11 cellular contexts compared by ENCODE assay signal in the genomic region with DNA sequence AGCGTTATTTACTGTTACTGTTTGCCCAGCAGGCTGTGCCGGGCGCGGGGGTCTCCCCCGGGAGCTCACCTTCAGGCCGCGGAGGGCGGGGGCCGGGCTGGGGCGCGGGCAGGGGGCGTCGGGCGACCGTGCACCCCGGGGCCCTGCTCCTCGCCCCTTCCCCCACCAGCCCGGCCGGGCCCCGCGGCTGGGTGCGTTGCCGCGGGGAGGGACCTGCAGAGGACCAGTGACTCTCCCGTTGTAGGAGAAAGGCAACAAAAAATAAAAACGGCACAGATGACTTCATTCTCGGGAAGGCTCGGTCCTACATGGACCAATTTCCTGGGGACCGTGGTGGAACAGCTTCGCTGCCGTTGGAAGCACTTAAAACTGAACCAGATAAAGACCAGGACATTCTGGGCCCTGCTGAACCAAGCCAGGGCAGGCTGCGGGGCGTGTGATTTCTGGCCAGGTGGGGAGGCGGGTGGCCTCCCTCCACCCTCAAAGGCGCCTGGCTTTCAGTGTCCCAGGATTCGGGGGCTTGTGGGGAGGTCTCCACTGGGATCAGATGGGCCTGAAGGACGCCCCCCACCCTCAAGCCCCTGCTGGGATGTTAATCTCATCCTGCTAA. TPM values are rescaled to one million over a fixed set of nuclear protein-coding genes. Genes with fewer than 3 reads are reported as not detected.
DNase-seq lines count a peak whose midpoint lies in the region; ATAC-seq and TF ChIP-seq lines count a peak whose summit lies in the region.
"Had no signal": no experiment of that assay in that cellular context is flagged by ENCODE, and none has a peak within 500 bp of the region (broad histone marks: within the 10 kb centered on the region; RNA-seq: fewer than 3 reads in every experiment).

No MANE protein-coding gene starts in this region.

- H3K36me3 ChIP-seq in KOPT-K1 (ENCODE audit: insufficient read depth, low read length) (no peaks in the 10 kb centered on the region), muscle layer of colon (ENCODE audit: insufficient read depth, low read length) (no peaks in the 10 kb centered on the region)

- peak overlapping the region; percentile 13; the same call in 1 of the 2 replicates for H3K4me3 ChIP-seq in AG04450 (ENCODE audit: low read depth, low read length)
- no peak overlapping the region for H3K4me3 ChIP-seq in muscle layer of colon (ENCODE audit: low read depth in 1 of 2, low read length in 2 of 2)

- POLR2A ChIA-PET in AG04450 (lab: Yijun Ruan, JAX): interaction anchor here (0.7 kb wide), 1 partner anchor 994 kb away, joined by 3 read pairs; no protein-coding TSS in a partner anchor

- DNase-seq in AG04450 (ENCODE audit: low read depth, low spot score): no peak
- peak; percentile 58 for DNase-seq in ecto neural progenitor cell (ENCODE audit: low spot score)
- DNase-seq in GM13977 (ENCODE audit: low spot score): no peak
- DNase-seq in H4 (ENCODE audit: low spot score): no peak
- DNase-seq in OCI-M1 (lab: John Stamatoyannopoulos, UW): no peak
- DNase-seq: activated gamma-delta T cell treated with Interleukin-2 at 50 U/mL for 16 hours; stimulated activated CD4-positive, alpha-beta T cell treated with anti-CD3 and anti-CD28 coated beads, Interleukin-15, amount 100 ng/mL, for 24 hours had no signal

- H3K27me3 ChIP-seq in AG04450 (ENCODE audit: control insufficient read depth, insufficient read depth, low read length) (no peaks in the 10 kb centered on the region), muscle layer of colon (ENCODE audit: control insufficient read depth in 1 of 2, insufficient read depth in 2 of 2, low read length in 2 of 2) (no peaks in the 10 kb centered on the region)

- H3K9me3 ChIP-seq in AG04450 (ENCODE audit: control insufficient read depth, insufficient read depth, low read length) (no peaks in the 10 kb centered on the region), KOPT-K1 (ENCODE audit: insufficient read depth, low read length, poor library complexity, severe bottlenecking) (no peaks in the 10 kb centered on the region), muscle layer of colon (ENCODE audit: low read length) (no peaks in the 10 kb centered on the region)

- H3K27ac ChIP-seq in AG04450 (ENCODE audit: low read depth, low read length) (no peak overlapping the region), KOPT-K1 (ENCODE audit: low read depth, low read length, poor library complexity, severe bottlenecking) (peak overlapping the region; percentile 98), muscle layer of colon (ENCODE audit: low read depth, low read length) (peak overlapping the region; percentile 75)

- TF ChIP-seq CTCF in AG04450 (IDR thresholded peaks at IDR 0.05; ENCODE audit: low read depth, low read length) (no peak), GM13977 (IDR thresholded peaks at IDR 0.05; ENCODE audit: extremely low read depth, insufficient read depth, missing control alignments) (no peak)

- H3K9ac ChIP-seq in muscle layer of colon (ENCODE audit: low read length): peak overlapping the region; percentile 27

- in situ Hi-C loops in GM13977 (cut with MboI; ENCODE audit: low pct_unique_long_range_greater_than_20kb, low sequenced_read_pairs, unreplicated experiment): no loop called here

- CTCF ChIA-PET in AG04450 (lab: Charles Lee): interaction anchor here (1.2 kb wide), 1 partner anchor 327 kb away, joined by 4 read pairs; no protein-coding TSS in a partner anchor

- ATAC-seq in HG02678 (IDR thresholded peaks at IDR 0.05; ENCODE audit: unreplicated experiment): no peak

- H3K4me1 ChIP-seq in muscle layer of colon (ENCODE audit: insufficient read depth, low read length): peaks cover 26% of the 10 kb centered on the region

RNA-seq across cellular contexts. Expression of a gene that starts 57.3 kb away (rescaled TPM):
- polyA plus RNA-seq in AG04450 (2011; rRNA removed): not detected in 2 replicates
- polyA minus RNA-seq in AG04450 (2011; rRNA and poly(A)+ RNA removed): not detected in 2 replicates
- not detected in 2 replicates for total RNA-seq in H4 (2014; rRNA removed; shearing (Covaris generic))
- total RNA-seq: LHCN-M2 had no signal
